In the genomic region with DNA sequence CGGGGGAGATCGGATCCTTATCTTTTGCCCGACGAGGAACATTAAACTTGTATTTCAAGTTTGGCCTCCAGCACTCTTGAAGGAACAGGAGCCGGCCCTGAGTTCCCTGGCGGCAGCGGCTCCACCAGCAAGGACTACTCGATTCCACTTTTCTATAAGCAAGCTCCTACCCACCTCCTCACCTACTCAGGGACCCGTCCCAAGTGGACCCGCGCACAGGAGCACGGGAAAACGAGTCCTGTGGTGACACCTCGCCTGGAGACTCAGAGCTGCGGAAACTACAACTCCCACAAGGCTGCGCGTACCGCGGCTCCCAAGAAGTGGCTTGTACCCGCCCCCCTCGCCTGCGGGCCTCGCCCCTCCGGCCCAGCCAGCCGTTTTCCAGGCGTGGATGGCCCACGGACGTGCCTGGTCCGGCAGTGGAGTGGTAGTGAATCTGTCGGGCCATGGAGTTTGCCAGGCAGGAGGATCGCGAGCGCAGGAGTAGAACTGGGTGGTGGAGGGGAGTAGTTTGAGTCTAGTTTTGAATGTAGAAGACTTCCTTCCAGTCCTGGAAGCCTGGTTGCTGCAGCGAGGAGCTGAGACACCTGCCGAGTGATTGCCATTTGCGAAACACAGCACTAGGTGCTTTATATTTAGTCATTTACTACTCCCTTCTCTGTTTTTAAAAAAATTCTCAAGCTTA, we compare ENCODE assay signal across 8 cellular contexts. TPM values are rescaled to one million over a fixed set of nuclear protein-coding genes. Genes with fewer than 3 reads are reported as not detected.
DNase-seq lines count a peak whose midpoint lies in the region; ATAC-seq, FAIRE-seq and TF ChIP-seq lines count a peak whose summit lies in the region.

A gene (minus strand): TSS at position 206 of the 685 bp plus-strand sequence. CDS start 476 bp downstream, outside the sequence.

- peak; percentile 89 for DNase-seq in GM10266 (ENCODE audit: extremely low spot score)
- DNase-seq in NCI-H1105 (lab: John Stamatoyannopoulos, UW), result peak; percentile 96
- peak; percentile 94 for DNase-seq in SW480 (ENCODE audit: low spot score)
- DNase-seq in activated naive CD8-positive, alpha-beta T cell treated with anti-CD3 and anti-CD28 coated beads, Interleukin-2, amount 50 U/mL, for 24 hours, result peak; percentile 87
- peak; percentile 96 to 97 for DNase-seq in cardiac muscle cell (ENCODE audit: low read depth in 1 of 2, low spot score in 1 of 2)
- peak; percentile 90 to 98 (median 96) for DNase-seq in pancreas
- peak; percentile 77 to 84 for DNase-seq in tibial nerve (ENCODE audit: low spot score in 2 of 2)

- TF ChIP-seq CTCF in GM10266 (IDR thresholded peaks at IDR 0.05; ENCODE audit: control insufficient read depth, insufficient read depth, low read depth, missing control alignments) (no peak), cardiac muscle cell (IDR thresholded peaks at IDR 0.05; ENCODE audit: low read depth, low read length) (no peak), pancreas (IDR thresholded peaks at IDR 0.05) (no peak), tibial nerve (IDR thresholded peaks at IDR 0.05) (peak in 2 of 5 experiments; percentile 10 to 23)

- WGBS in pancreas, 2 donors, result 0 to 1% methylated on average over 35 to 36 of the region's 36 CpGs
- WGBS in tibial nerve, 2 donors, result 4 to 5% methylated on average over 21 to 25 of the region's 36 CpGs

- peak within 1 kb of the TSS; percentile 38 for H3K4me3 ChIP-seq in cardiac muscle cell
- peak within 1 kb of the TSS; percentile 70 to 85 (median 76) for H3K4me3 ChIP-seq in pancreas
- peak within 1 kb of the TSS; percentile 53 to 92 (median 84) for H3K4me3 ChIP-seq in tibial nerve

- H3K27ac Mint-ChIP-seq in activated naive CD8-positive, alpha-beta T cell treated with anti-CD3 and anti-CD28 coated beads, Interleukin-2, amount 50 U/mL, for 24 hours, result peak within 1 kb of the TSS; percentile 85

- H3K27me3 Mint-ChIP-seq in activated naive CD8-positive, alpha-beta T cell treated with anti-CD3 and anti-CD28 coated beads, Interleukin-2, amount 50 U/mL, for 24 hours, result peaks cover 7% of the 10 kb centered on the region

- ATAC-seq in HG02642 (IDR thresholded peaks at IDR 0.05; ENCODE audit: poor library complexity, unreplicated experiment) (peak; percentile 97), pancreas (peak; percentile 96 to 99 (median 98))
- ATAC-seq in activated naive CD8-positive, alpha-beta T cell treated with anti-CD3 and anti-CD28 coated beads, Interleukin-2, amount 50 U/mL, for 24 hours, result peak; percentile 99

- peak in 1 of 2 donors; percentile 82 for TF ChIP-seq EP300 in tibial nerve (IDR thresholded peaks at IDR 0.05)

- H3K27me3 ChIP-seq in cardiac muscle cell, result peaks cover 3% of the 10 kb centered on the region
- H3K27me3 ChIP-seq in pancreas, result no peaks in the 10 kb centered on the region
- H3K27me3 ChIP-seq in tibial nerve, result no peaks in the 10 kb centered on the region

- intact Hi-C loops in pancreas (cut with DNase I), result no loop called here

- H3K36me3 ChIP-seq in cardiac muscle cell, result no peaks in the 10 kb centered on the region
- no peaks in the 10 kb centered on the region for H3K36me3 ChIP-seq in pancreas
- no peaks in the 10 kb centered on the region for H3K36me3 ChIP-seq in tibial nerve

- TF ChIP-seq POLR2A in tibial nerve (IDR thresholded peaks at IDR 0.05), result peak; percentile 61 to 72

- no peaks in the 10 kb centered on the region for H3K36me3 Mint-ChIP-seq in activated naive CD8-positive, alpha-beta T cell treated with anti-CD3 and anti-CD28 coated beads, Interleukin-2, amount 50 U/mL, for 24 hours (ENCODE audit: low read depth)

- H3K27ac ChIP-seq in cardiac muscle cell (peak within 1 kb of the TSS; percentile 59), pancreas (peak within 1 kb of the TSS; percentile 78 to 87 (median 84)), tibial nerve (peak within 1 kb of the TSS; percentile 9 to 85 (median 84))

- H3K4me1 Mint-ChIP-seq in activated naive CD8-positive, alpha-beta T cell treated with anti-CD3 and anti-CD28 coated beads, Interleukin-2, amount 50 U/mL, for 24 hours, result peaks cover 21% of the 10 kb centered on the region

- peak within 1 kb of the TSS; percentile 93 for H3K4me3 Mint-ChIP-seq in activated naive CD8-positive, alpha-beta T cell treated with anti-CD3 and anti-CD28 coated beads, Interleukin-2, amount 50 U/mL, for 24 hours

- H3K4me1 ChIP-seq in cardiac muscle cell (ENCODE audit: low read depth), result peaks cover 12% of the 10 kb centered on the region
- peaks cover 0 to 14% (median 9%) of the 10 kb centered on the region in 3 donors for H3K4me1 ChIP-seq in pancreas
- H3K4me1 ChIP-seq in tibial nerve, result peaks cover 0 to 16% (median 6%) of the 10 kb centered on the region in 4 donors

- no peaks in the 10 kb centered on the region for H3K9me3 ChIP-seq in cardiac muscle cell (ENCODE audit: low read depth)
- no peaks in the 10 kb centered on the region for H3K9me3 ChIP-seq in pancreas
- no peaks in the 10 kb centered on the region for H3K9me3 ChIP-seq in tibial nerve

- no peak for FAIRE-seq in pancreas (lab: Jason Lieb, UNC)

- no peaks in the 10 kb centered on the region for H3K9me3 Mint-ChIP-seq in activated naive CD8-positive, alpha-beta T cell treated with anti-CD3 and anti-CD28 coated beads, Interleukin-2, amount 50 U/mL, for 24 hours

RNA-seq across cellular contexts. Expression of the gene that starts here (rescaled TPM):
- total RNA-seq in cardiac muscle cell (23.9 and 45.7 TPM in 2 replicates), pancreas (10 to 100 TPM in 2 of 6 donors, 1 to 10 TPM in 4; 8.5 to 15.9 (median 9.8) TPM), tibial nerve (10 to 100 TPM; 13.7 to 29.4 (median 20.9) TPM)
- polyA plus RNA-seq in cardiac muscle cell (73.9 and 80.8 TPM in 2 replicates), pancreas (10 to 100 TPM; 10.3 to 18.6 TPM)

Comparison
In these comparisons a context has a peak if more than half of its experiments do, and no peak if none do; other contexts are left out.
1. Peak in every context shown above with its lines: DNase-seq, ATAC-seq, H3K4me3 ChIP-seq and H3K27ac ChIP-seq.